In the genomic region with DNA sequence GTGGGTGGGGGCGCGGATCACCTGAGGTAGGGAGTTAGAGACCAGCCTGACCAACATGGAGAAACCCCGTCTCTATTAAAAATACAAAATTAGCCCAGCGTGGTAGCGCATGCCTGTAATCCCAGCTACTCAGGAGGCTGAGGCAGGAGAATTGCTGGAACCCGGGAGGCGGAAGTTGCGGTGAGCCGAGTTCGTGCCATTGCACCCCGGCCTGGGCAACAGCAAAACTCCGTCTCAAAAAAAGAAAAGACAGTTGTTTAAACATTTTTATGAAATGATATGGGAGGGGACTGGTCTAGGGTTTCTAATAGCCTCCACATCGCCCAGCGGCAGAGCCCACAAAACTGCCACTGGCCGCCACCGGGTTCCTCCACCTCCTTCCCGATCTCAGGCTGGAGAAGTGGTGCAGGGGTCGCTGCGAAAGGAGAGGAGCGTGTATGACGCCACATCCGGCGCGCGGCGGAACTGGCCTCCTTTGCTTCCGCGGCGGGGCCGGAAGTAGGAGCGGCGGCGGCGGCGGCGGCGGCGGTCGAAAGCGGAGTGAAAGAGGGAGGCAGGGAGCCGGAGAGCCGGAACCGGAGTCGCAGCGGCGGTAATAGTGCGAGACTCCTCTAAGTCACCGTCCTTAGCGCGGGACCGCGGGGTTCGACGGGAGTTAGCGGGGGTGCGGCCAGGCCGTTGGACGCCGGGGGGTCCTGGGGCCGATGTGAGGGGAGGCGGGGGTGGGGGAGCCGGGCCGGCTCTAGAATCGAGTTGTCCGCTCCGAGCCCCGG, we compare ENCODE assay signal across 1 cellular context.
TF ChIP-seq lines count a peak whose summit lies in the region.

PPP4C (plus strand) TSS at position 492 of the 773 bp plus-strand sequence. CDS start 384 bp downstream, outside the sequence.

TF ChIP-seq in WTC11, 78 proteins besides CTCF, POLR2A, EP300 and RAD21 (continued from another document and continues in another):
- TF ChIP-seq, protein P1, sequence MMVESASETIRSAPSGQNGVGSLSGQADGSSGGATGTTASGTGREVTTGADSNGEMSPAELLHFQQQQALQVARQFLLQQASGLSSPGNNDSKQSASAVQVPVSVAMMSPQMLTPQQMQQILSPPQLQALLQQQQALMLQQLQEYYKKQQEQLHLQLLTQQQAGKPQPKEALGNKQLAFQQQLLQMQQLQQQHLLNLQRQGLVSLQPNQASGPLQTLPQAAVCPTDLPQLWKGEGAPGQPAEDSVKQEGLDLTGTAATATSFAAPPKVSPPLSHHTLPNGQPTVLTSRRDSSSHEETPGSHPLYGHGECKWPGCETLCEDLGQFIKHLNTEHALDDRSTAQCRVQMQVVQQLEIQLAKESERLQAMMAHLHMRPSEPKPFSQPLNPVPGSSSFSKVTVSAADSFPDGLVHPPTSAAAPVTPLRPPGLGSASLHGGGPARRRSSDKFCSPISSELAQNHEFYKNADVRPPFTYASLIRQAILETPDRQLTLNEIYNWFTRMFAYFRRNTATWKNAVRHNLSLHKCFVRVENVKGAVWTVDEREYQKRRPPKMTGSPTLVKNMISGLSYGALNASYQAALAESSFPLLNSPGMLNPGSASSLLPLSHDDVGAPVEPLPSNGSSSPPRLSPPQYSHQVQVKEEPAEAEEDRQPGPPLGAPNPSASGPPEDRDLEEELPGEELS (CRISPR knock-in tag; IDR thresholded peaks at IDR 0.05) = no peak
- TF ChIP-seq IRF2 (CRISPR knock-in tag; IDR thresholded peaks at IDR 0.05; ENCODE audit: borderline replicate concordance, low read depth) (no peak), KAT7 (CRISPR knock-in tag; IDR thresholded peaks at IDR 0.05; ENCODE audit: borderline replicate concordance) (no peak), USF1 (CRISPR knock-in tag; IDR thresholded peaks at IDR 0.05) (no peak), CREM (CRISPR knock-in tag; IDR thresholded peaks at IDR 0.05) (peak; percentile 93), ZNF281 (CRISPR knock-in tag; IDR thresholded peaks at IDR 0.05) (no peak), ATF3 (CRISPR knock-in tag; conservative IDR thresholded peaks at IDR 0.05) (no peak), ZBTB21 (CRISPR knock-in tag; IDR thresholded peaks at IDR 0.05; ENCODE audit: borderline replicate concordance) (no peak), ZNF425 (CRISPR knock-in tag; conservative IDR thresholded peaks at IDR 0.05) (no peak), ATF2 (CRISPR knock-in tag; IDR thresholded peaks at IDR 0.05; ENCODE audit: borderline replicate concordance, low read depth) (no peak), MXD4 (CRISPR knock-in tag; IDR thresholded peaks at IDR 0.05; ENCODE audit: borderline replicate concordance) (no peak), NR1H2 (CRISPR knock-in tag; IDR thresholded peaks at IDR 0.05) (no peak), ERG (CRISPR knock-in tag; IDR thresholded peaks at IDR 0.05) (no peak), MYBL2 (CRISPR knock-in tag; IDR thresholded peaks at IDR 0.05) (0 out of 2 replicates have a peak, but pooled peaks have one; percentile 43), ZNF232 (CRISPR knock-in tag; IDR thresholded peaks at IDR 0.05) (no peak), FOXJ3 (CRISPR knock-in tag; IDR thresholded peaks at IDR 0.05; ENCODE audit: borderline replicate concordance) (no peak), MLX (CRISPR knock-in tag; IDR thresholded peaks at IDR 0.05) (no peak), ZBTB43 (CRISPR knock-in tag; IDR thresholded peaks at IDR 0.05) (no peak), FOXP1 (CRISPR knock-in tag; IDR thresholded peaks at IDR 0.05; ENCODE audit: borderline replicate concordance) (no peak), ATF1 (CRISPR knock-in tag; IDR thresholded peaks at IDR 0.05) (no peak), ZNF138 (CRISPR knock-in tag; conservative IDR thresholded peaks at IDR 0.05) (no peak), CREB1 (CRISPR knock-in tag; IDR thresholded peaks at IDR 0.05) (no peak), JUN (CRISPR knock-in tag; IDR thresholded peaks at IDR 0.05) (no peak), NFYB (CRISPR knock-in tag; conservative IDR thresholded peaks at IDR 0.05; ENCODE audit: low read depth) (no peak), TP53 (CRISPR knock-in tag; IDR thresholded peaks at IDR 0.05) (no peak), ETV6 (CRISPR knock-in tag; IDR thresholded peaks at IDR 0.05) (peak; percentile 71), SMAD3 (CRISPR knock-in tag; IDR thresholded peaks at IDR 0.05; ENCODE audit: borderline replicate concordance) (no peak), RELA (CRISPR knock-in tag; IDR thresholded peaks at IDR 0.05; ENCODE audit: borderline replicate concordance) (no peak)
- TF ChIP-seq, protein P2, sequence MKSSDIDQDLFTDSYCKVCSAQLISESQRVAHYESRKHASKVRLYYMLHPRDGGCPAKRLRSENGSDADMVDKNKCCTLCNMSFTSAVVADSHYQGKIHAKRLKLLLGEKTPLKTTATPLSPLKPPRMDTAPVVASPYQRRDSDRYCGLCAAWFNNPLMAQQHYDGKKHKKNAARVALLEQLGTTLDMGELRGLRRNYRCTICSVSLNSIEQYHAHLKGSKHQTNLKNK (CRISPR knock-in tag; IDR thresholded peaks at IDR 0.05) = no peak
- TF ChIP-seq, protein P3, sequence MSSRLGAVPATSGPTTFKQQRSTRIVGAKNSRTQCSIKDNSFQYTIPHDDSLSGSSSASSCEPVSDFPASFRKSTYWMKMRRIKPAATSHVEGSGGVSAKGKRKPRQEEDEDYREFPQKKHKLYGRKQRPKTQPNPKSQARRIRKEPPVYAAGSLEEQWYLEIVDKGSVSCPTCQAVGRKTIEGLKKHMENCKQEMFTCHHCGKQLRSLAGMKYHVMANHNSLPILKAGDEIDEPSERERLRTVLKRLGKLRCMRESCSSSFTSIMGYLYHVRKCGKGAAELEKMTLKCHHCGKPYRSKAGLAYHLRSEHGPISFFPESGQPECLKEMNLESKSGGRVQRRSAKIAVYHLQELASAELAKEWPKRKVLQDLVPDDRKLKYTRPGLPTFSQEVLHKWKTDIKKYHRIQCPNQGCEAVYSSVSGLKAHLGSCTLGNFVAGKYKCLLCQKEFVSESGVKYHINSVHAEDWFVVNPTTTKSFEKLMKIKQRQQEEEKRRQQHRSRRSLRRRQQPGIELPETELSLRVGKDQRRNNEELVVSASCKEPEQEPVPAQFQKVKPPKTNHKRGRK (CRISPR knock-in tag; IDR thresholded peaks at IDR 0.05; ENCODE audit: borderline replicate concordance) = no peak
- TF ChIP-seq, protein P4, sequence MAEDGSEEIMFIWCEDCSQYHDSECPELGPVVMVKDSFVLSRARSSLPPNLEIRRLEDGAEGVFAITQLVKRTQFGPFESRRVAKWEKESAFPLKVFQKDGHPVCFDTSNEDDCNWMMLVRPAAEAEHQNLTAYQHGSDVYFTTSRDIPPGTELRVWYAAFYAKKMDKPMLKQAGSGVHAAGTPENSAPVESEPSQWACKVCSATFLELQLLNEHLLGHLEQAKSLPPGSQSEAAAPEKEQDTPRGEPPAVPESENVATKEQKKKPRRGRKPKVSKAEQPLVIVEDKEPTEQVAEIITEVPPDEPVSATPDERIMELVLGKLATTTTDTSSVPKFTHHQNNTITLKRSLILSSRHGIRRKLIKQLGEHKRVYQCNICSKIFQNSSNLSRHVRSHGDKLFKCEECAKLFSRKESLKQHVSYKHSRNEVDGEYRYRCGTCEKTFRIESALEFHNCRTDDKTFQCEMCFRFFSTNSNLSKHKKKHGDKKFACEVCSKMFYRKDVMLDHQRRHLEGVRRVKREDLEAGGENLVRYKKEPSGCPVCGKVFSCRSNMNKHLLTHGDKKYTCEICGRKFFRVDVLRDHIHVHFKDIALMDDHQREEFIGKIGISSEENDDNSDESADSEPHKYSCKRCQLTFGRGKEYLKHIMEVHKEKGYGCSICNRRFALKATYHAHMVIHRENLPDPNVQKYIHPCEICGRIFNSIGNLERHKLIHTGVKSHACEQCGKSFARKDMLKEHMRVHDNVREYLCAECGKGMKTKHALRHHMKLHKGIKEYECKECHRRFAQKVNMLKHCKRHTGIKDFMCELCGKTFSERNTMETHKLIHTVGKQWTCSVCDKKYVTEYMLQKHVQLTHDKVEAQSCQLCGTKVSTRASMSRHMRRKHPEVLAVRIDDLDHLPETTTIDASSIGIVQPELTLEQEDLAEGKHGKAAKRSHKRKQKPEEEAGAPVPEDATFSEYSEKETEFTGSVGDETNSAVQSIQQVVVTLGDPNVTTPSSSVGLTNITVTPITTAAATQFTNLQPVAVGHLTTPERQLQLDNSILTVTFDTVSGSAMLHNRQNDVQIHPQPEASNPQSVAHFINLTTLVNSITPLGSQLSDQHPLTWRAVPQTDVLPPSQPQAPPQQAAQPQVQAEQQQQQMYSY (CRISPR knock-in tag; IDR thresholded peaks at IDR 0.05) = no peak
